8 cellular contexts compared by ENCODE assay signal in the genomic region with DNA sequence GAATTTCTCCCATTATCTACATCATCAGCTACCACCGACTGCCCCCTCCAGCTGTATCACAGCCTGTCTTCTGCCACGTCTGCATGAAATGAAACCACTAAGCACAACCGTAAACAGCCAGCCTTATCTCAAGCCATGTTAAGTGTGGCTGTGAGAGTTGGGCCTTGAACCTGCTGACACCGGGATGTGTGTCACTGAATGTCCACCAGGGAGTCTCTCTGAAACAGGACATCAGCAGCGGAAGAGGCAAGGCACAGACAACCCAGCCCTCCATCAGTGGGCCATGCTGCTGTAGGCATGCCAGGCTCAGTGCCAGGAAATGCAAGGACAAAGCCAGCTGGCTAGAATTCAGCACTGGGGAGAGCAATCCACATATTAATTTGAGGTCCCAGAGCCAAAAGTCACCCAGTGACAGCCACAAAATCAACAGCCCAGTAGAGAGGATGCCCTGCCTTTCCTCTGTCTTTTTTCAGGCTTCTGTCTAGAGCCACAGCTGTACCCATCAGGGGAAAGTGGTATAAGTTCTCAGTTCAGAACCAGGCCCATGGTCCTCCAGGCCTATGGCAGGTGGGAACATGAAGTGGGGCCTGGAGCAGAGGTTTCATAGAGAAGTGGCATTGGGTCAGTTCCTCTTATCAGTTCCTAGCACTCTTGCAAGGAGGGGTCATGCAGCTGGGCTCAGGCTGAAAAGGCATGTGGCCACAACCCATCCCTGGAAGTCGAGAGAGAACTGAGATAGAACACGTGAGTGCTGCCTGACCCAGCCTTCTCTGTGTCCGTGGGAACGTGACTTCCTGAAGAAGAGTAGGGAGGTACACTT.
DNase-seq lines count a peak whose midpoint lies in the region; ATAC-seq, FAIRE-seq and TF ChIP-seq lines count a peak whose summit lies in the region.

No MANE protein-coding gene starts in this region.

- TF ChIP-seq CTCF in HL-60 (IDR thresholded peaks at IDR 0.05; ENCODE audit: insufficient read depth, low read length), result no peak
- TF ChIP-seq CTCF in chondrocyte (IDR thresholded peaks at IDR 0.05), result peak; percentile 38
- no peak for TF ChIP-seq CTCF in neutrophil (IDR thresholded peaks at IDR 0.05)

- H3K4me3 Mint-ChIP-seq in chondrocyte (ENCODE audit: unreplicated experiment), result no peak overlapping the region
- no peak overlapping the region for H3K4me3 Mint-ChIP-seq in stimulated activated effector memory CD8-positive, alpha-beta T cell treated with anti-CD3 and anti-CD28 coated beads, Interleukin-12 subunit alpha, Interleukin-12 subunit beta, amount 100 ng/mL, for 72 hours

- FAIRE-seq in RCC 7860 (lab: Jason Lieb, UNC), result no peak

- H3K9me3 Mint-ChIP-seq in chondrocyte (ENCODE audit: low read depth), result peaks cover 20% of the 10 kb centered on the region
- peaks cover 3% of the 10 kb centered on the region for H3K9me3 Mint-ChIP-seq in stimulated activated effector memory CD8-positive, alpha-beta T cell treated with anti-CD3 and anti-CD28 coated beads, Interleukin-12 subunit alpha, Interleukin-12 subunit beta, amount 100 ng/mL, for 72 hours

- H3K27me3 ChIP-seq in HL-60 (ENCODE audit: insufficient read depth, poor library complexity, severe bottlenecking) (no peaks in the 10 kb centered on the region), neutrophil (no peaks in the 10 kb centered on the region)

- peak; percentile 70 for ATAC-seq in GM19467 (IDR thresholded peaks at IDR 0.05; ENCODE audit: unreplicated experiment)
- no peak for ATAC-seq in stimulated activated effector memory CD8-positive, alpha-beta T cell treated with anti-CD3 and anti-CD28 coated beads, Interleukin-12 subunit alpha, Interleukin-12 subunit beta, amount 100 ng/mL, for 72 hours

- no peaks in the 10 kb centered on the region for H3K4me1 ChIP-seq in neutrophil (ENCODE audit: control insufficient read depth in 1 of 2, insufficient read depth in 1 of 2, low read depth in 1 of 2, low read length in 1 of 2)

- H3K4me3 ChIP-seq in HL-60 (replicated peaks; ENCODE audit: insufficient read depth, low read length), result no peak overlapping the region
- H3K4me3 ChIP-seq in neutrophil (ENCODE audit: low read depth in 1 of 2, low read length in 1 of 2), result no peak overlapping the region

- peaks cover under 1% of the 10 kb centered on the region for H3K27me3 Mint-ChIP-seq in chondrocyte (ENCODE audit: low read depth)

- H3K27ac ChIP-seq in HL-60 (replicated peaks) (no peak overlapping the region), neutrophil (peak overlapping the region; percentile 48)

- peaks cover under 1% of the 10 kb centered on the region for H3K36me3 Mint-ChIP-seq in chondrocyte (ENCODE audit: low read depth)
- H3K36me3 Mint-ChIP-seq in stimulated activated effector memory CD8-positive, alpha-beta T cell treated with anti-CD3 and anti-CD28 coated beads, Interleukin-12 subunit alpha, Interleukin-12 subunit beta, amount 100 ng/mL, for 72 hours, result no peaks in the 10 kb centered on the region

- H3K27ac Mint-ChIP-seq in chondrocyte (ENCODE audit: unreplicated experiment), result peak overlapping the region; percentile 38
- H3K27ac Mint-ChIP-seq in stimulated activated effector memory CD8-positive, alpha-beta T cell treated with anti-CD3 and anti-CD28 coated beads, Interleukin-12 subunit alpha, Interleukin-12 subunit beta, amount 100 ng/mL, for 72 hours, result no peak overlapping the region

- peaks cover 19% of the 10 kb centered on the region for H3K4me1 Mint-ChIP-seq in chondrocyte (ENCODE audit: low read depth)
- no peaks in the 10 kb centered on the region for H3K4me1 Mint-ChIP-seq in stimulated activated effector memory CD8-positive, alpha-beta T cell treated with anti-CD3 and anti-CD28 coated beads, Interleukin-12 subunit alpha, Interleukin-12 subunit beta, amount 100 ng/mL, for 72 hours

- no peaks in the 10 kb centered on the region for H3K36me3 ChIP-seq in neutrophil

- DNase-seq in HL-60 (ENCODE audit: low read depth in 1 of 2, low spot score in 1 of 2), result peak; percentile 23 to 26
- DNase-seq in chondrocyte (ENCODE audit: low spot score), result no peak
- no peak for DNase-seq in RCC 7860 (ENCODE audit: low spot score)
- no peak for DNase-seq in NCI-H524 (lab: John Stamatoyannopoulos, UW)
- no peak for DNase-seq in AG08396 (ENCODE audit: low spot score)
- no peak for DNase-seq in stimulated activated effector memory CD8-positive, alpha-beta T cell treated with anti-CD3 and anti-CD28 coated beads, Interleukin-12 subunit alpha, Interleukin-12 subunit beta, amount 100 ng/mL, for 72 hours (ENCODE audit: low spot score in 2 of 2)

- H3K9me3 ChIP-seq in neutrophil, result no peaks in the 10 kb centered on the region

Comparison
In these comparisons a context has a peak if more than half of its experiments do, and no peak if none do; other contexts are left out.
1. DNase-seq: peak in HL-60 (2 of 2); none in chondrocyte (single experiment), RCC 7860 (single experiment), NCI-H524 (0 of 2), AG08396 (single experiment) and stimulated activated effector memory CD8-positive, alpha-beta T cell treated with anti-CD3 and anti-CD28 coated beads, Interleukin-12 subunit alpha, Interleukin-12 subunit beta, amount 100 ng/mL, for 72 hours (0 of 2).